8 cellular contexts compared by ENCODE assay signal in genomic region chr6:166955121-166955864, GRCh38. TPM values are rescaled to one million over a fixed set of nuclear protein-coding genes. Genes with fewer than 3 reads are reported as not detected.
DNase-seq lines count a peak whose midpoint lies in the region; ATAC-seq and TF ChIP-seq lines count a peak whose summit lies in the region.

No MANE protein-coding gene starts in this region.

- no peaks in the 10 kb centered on the region for H3K9me3 ChIP-seq in BLaER1
- H3K9me3 ChIP-seq in fibroblast of lung (ENCODE audit: control insufficient read depth, insufficient read depth, low read depth, low read length) = no peaks in the 10 kb centered on the region
- H3K9me3 ChIP-seq in neural cell (ENCODE audit: low read length) = no peaks in the 10 kb centered on the region

- peak overlapping the region; percentile 92 for H3K9ac ChIP-seq in BLaER1
- no peak overlapping the region for H3K9ac ChIP-seq in fibroblast of lung (ENCODE audit: insufficient read depth, low read length)
- H3K9ac ChIP-seq in neural cell (ENCODE audit: low read length) = peak overlapping the region; percentile 71

- peaks cover 28% of the 10 kb centered on the region for H3K36me3 Mint-ChIP-seq in activated CD4-positive, alpha-beta memory T cell treated with anti-CD3 and anti-CD28 coated beads, Interleukin-2, amount 10 ng/mL, durations not matched to agents 7 days and 5 days (ENCODE audit: low read depth)

- CTCF ChIA-PET in activated CD4-positive, alpha-beta memory T cell treated with anti-CD3 and anti-CD28 coated beads, Interleukin-2, amount 10 ng/mL, durations not matched to agents 7 days and 5 days (lab: Charles Lee) = interaction anchor here (1.6 to 3.6 kb wide), 2 partner anchors 34 to 180 kb away, joined by 3 to 23 read pairs; no protein-coding TSS in a partner anchor

- H4K20me1 ChIP-seq in BLaER1 = peaks cover 46% of the 10 kb centered on the region
- no peaks in the 10 kb centered on the region for H4K20me1 ChIP-seq in fibroblast of lung (ENCODE audit: control insufficient read depth, extremely low read depth, insufficient read depth, low read length)
- H4K20me1 ChIP-seq in neural cell (ENCODE audit: insufficient read depth) = no peaks in the 10 kb centered on the region

- no peak for DNase-seq in Jurkat, Clone E6-1 (ENCODE audit: low read depth, low spot score)
- DNase-seq in activated CD4-positive, alpha-beta memory T cell treated with anti-CD3 and anti-CD28 coated beads, Interleukin-2, amount 10 ng/mL, durations not matched to agents 7 days and 5 days = peak; percentile 48
- DNase-seq in fibroblast of lung (ENCODE audit: low read depth in 2 of 2) = no peak
- no peak for DNase-seq in NCI-H2107 (lab: John Stamatoyannopoulos, UW)
- no peak for DNase-seq in SW 1271 (lab: John Stamatoyannopoulos, UW)

- H3K27me3 ChIP-seq in BLaER1 (no peaks in the 10 kb centered on the region), fibroblast of lung (ENCODE audit: control insufficient read depth, insufficient read depth, low read length) (no peaks in the 10 kb centered on the region), neural cell (ENCODE audit: insufficient read depth, low read depth, low read length) (no peaks in the 10 kb centered on the region)

- no peaks in the 10 kb centered on the region for H3K27me3 Mint-ChIP-seq in activated CD4-positive, alpha-beta memory T cell treated with anti-CD3 and anti-CD28 coated beads, Interleukin-2, amount 10 ng/mL, durations not matched to agents 7 days and 5 days

- peak overlapping the region; percentile 93 for H3K27ac ChIP-seq in BLaER1
- no peak overlapping the region for H3K27ac ChIP-seq in fibroblast of lung (ENCODE audit: insufficient read depth, low read length)
- H3K27ac ChIP-seq in neural cell (ENCODE audit: low read length) = no peak overlapping the region

- H3K4me1 ChIP-seq in BLaER1 = peaks cover 85% of the 10 kb centered on the region
- no peaks in the 10 kb centered on the region for H3K4me1 ChIP-seq in fibroblast of lung (ENCODE audit: control insufficient read depth, extremely low read depth, insufficient read depth, low read length)

- H3K4me2 ChIP-seq in BLaER1 (peak overlapping the region; percentile 91), fibroblast of lung (ENCODE audit: extremely low read depth, insufficient read depth, low read length) (peak overlapping the region; percentile 75), neural cell (ENCODE audit: low read length) (peak overlapping the region; percentile 73)

- H3K36me3 ChIP-seq in BLaER1 (peaks cover 22% of the 10 kb centered on the region), fibroblast of lung (ENCODE audit: control insufficient read depth, insufficient read depth, low read length) (no peaks in the 10 kb centered on the region), neural cell (ENCODE audit: insufficient read depth, low read length) (no peaks in the 10 kb centered on the region)

- no peak for TF ChIP-seq EP300 in neural cell (conservative IDR thresholded peaks at IDR 0.05; ENCODE audit: poor library complexity, severe bottlenecking)

- TF ChIP-seq CTCF in fibroblast of lung (conservative IDR thresholded peaks at IDR 0.05 in 1 of 2, IDR thresholded peaks at IDR 0.05 in 1 of 2; ENCODE audit: low read depth in 1 of 2, low read length in 2 of 2) (no peak), neural cell (IDR thresholded peaks at IDR 0.05; ENCODE audit: poor library complexity, severe bottlenecking) (no peak)

- no peaks in the 10 kb centered on the region for H3K79me2 ChIP-seq in fibroblast of lung (ENCODE audit: control insufficient read depth, insufficient read depth, low read length)
- H3K79me2 ChIP-seq in neural cell (replicated peaks; ENCODE audit: insufficient read depth, low read length) = no peaks in the 10 kb centered on the region

- ATAC-seq in GM19023 (IDR thresholded peaks at IDR 0.05; ENCODE audit: unreplicated experiment) = no peak

- no peak overlapping the region for H2AFZ ChIP-seq in fibroblast of lung (ENCODE audit: low read length)
- H2AFZ ChIP-seq in neural cell (ENCODE audit: low read depth, low read length) = no peak overlapping the region

- H3F3A ChIP-seq in neural cell (ENCODE audit: insufficient read depth, low read length, poor library complexity, severe bottlenecking) = no peaks in the 10 kb centered on the region

- peaks cover 81% of the 10 kb centered on the region for H3K4me1 Mint-ChIP-seq in activated CD4-positive, alpha-beta memory T cell treated with anti-CD3 and anti-CD28 coated beads, Interleukin-2, amount 10 ng/mL, durations not matched to agents 7 days and 5 days

- H3K9me2 ChIP-seq in neural cell (ENCODE audit: insufficient read depth, low read length) = no peaks in the 10 kb centered on the region

- peak overlapping the region; percentile 81 for H3K27ac Mint-ChIP-seq in activated CD4-positive, alpha-beta memory T cell treated with anti-CD3 and anti-CD28 coated beads, Interleukin-2, amount 10 ng/mL, durations not matched to agents 7 days and 5 days

- H3K4me3 Mint-ChIP-seq in activated CD4-positive, alpha-beta memory T cell treated with anti-CD3 and anti-CD28 coated beads, Interleukin-2, amount 10 ng/mL, durations not matched to agents 7 days and 5 days = peak overlapping the region; percentile 91

- H3K4me3 ChIP-seq in BLaER1 (peak overlapping the region; percentile 98), fibroblast of lung (replicated peaks in 1 of 4; ENCODE audit: control extremely low read depth in 1 of 4, insufficient read depth in 1 of 4, low read depth in 3 of 4, low read length in 4 of 4) (peak overlapping the region; percentile 56 to 81 (median 77)), neural cell (ENCODE audit: low read length) (peak overlapping the region; percentile 98)
- peak overlapping the region; percentile 67 for H3K4me3 ChIP-seq in Jurkat, Clone E6-1 (ENCODE audit: low read length)

- no peaks in the 10 kb centered on the region for H3K9me3 Mint-ChIP-seq in activated CD4-positive, alpha-beta memory T cell treated with anti-CD3 and anti-CD28 coated beads, Interleukin-2, amount 10 ng/mL, durations not matched to agents 7 days and 5 days

- POLR2A ChIA-PET in activated CD4-positive, alpha-beta memory T cell treated with anti-CD3 and anti-CD28 coated beads, Interleukin-2, amount 10 ng/mL, durations not matched to agents 7 days and 5 days (lab: Charles Lee) = interaction anchor here (0.6 to 5.0 kb wide), 6 partner anchors 9 to 44 kb away, joined by 3 to 40 read pairs (median 11); partner anchors contain the start of gene CEP43

- no peak for TF ChIP-seq RAD21 in neural cell (conservative IDR thresholded peaks at IDR 0.05)

TF ChIP-seq in neural cell, 6 proteins besides CTCF, POLR2A, EP300 and RAD21:
- TF ChIP-seq SMC3 (conservative IDR thresholded peaks at IDR 0.05; ENCODE audit: poor library complexity) (no peak), MXI1 (conservative IDR thresholded peaks at IDR 0.05; ENCODE audit: poor library complexity, severe bottlenecking) (no peak)

RNA-seq across cellular contexts. Expression of gene RNASET2, which starts 1.1 kb away (rescaled TPM):
- polyA plus RNA-seq in Jurkat, Clone E6-1 (2012; ENCODE audit: insufficient read depth, insufficient read length) = 25.3 TPM
- total RNA-seq in activated CD4-positive, alpha-beta memory T cell treated with anti-CD3 and anti-CD28 coated beads, Interleukin-2, amount 10 ng/mL, durations not matched to agents 7 days and 5 days = 100 to 1,000 TPM; 107 to 112 TPM
- total RNA-seq in fibroblast of lung = 18.0 and 24.7 TPM in 2 replicates
- polyA plus RNA-seq in fibroblast of lung (12.9 and 13.0 TPM in 2 replicates), neural cell (68.3 and 73.9 TPM in 2 replicates)
- polyA plus RNA-seq in fibroblast of lung (2012) = 12.0 and 13.1 TPM in 2 replicates
- polyA minus RNA-seq in fibroblast of lung (ENCODE audit: low replicate concordance) (6.4 and 7.7 TPM in 2 replicates), neural cell (31.1 and 37.5 TPM in 2 replicates)

RNA-seq across cellular contexts. Expression of gene CEP43, which starts 43.9 kb away (rescaled TPM):
- polyA plus RNA-seq in Jurkat, Clone E6-1 (2012; ENCODE audit: insufficient read depth, insufficient read length) = 30.2 TPM
- total RNA-seq in activated CD4-positive, alpha-beta memory T cell treated with anti-CD3 and anti-CD28 coated beads, Interleukin-2, amount 10 ng/mL, durations not matched to agents 7 days and 5 days = 10 to 100 TPM; 21.5 to 22.8 TPM
- 18.0 and 26.5 TPM in 2 replicates for total RNA-seq in fibroblast of lung
- polyA plus RNA-seq in fibroblast of lung (11.2 and 16.5 TPM in 2 replicates), neural cell (68.1 and 78.2 TPM in 2 replicates)
- polyA plus RNA-seq in fibroblast of lung (2012) = 7.5 and 10.6 TPM in 2 replicates
- polyA minus RNA-seq in fibroblast of lung (ENCODE audit: low replicate concordance) (0.27 and 1.4 TPM in 2 replicates), neural cell (45.5 and 47.0 TPM in 2 replicates)
